Comparison of ENCODE assay signal across 9 cellular contexts in the genomic region with DNA sequence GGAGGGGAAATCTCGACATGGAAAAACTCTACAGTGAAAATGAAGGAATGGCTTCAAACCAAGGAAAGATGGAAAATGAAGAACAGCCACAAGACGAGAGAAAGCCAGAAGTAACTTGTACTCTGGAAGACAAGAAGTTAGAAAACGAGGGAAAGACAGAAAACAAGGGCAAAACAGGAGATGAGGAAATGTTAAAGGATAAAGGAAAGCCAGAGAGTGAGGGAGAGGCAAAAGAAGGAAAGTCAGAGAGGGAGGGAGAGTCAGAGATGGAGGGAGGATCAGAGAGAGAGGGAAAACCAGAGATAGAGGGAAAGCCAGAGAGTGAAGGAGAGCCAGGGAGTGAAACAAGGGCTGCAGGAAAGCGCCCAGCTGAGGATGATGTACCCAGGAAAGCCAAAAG. TPM values are rescaled to one million over a fixed set of nuclear protein-coding genes. Genes with fewer than 3 reads are reported as not detected.
DNase-seq lines count a peak whose midpoint lies in the region; ATAC-seq, FAIRE-seq and TF ChIP-seq lines count a peak whose summit lies in the region.
"Had no signal": no experiment of that assay in that cellular context is flagged by ENCODE, and none has a peak within 500 bp of the region (broad histone marks: within the 10 kb centered on the region; RNA-seq: fewer than 3 reads in every experiment).

No MANE protein-coding gene starts in this region.

- H3K4me3 ChIP-seq in BLaER1 treated with 17β-estradiol and CSF1 and Interleukin-3, amounts not matched to agents 10 nM and 100 nM = peak overlapping the region in 5 of 10 experiments; percentile 61 to 70 (median 68); a peak in 8 of 20 replicates
- H3K4me3 ChIP-seq in OCI-LY7 (ENCODE audit: low read depth, low read length, poor library complexity, severe bottlenecking) (no peak overlapping the region), epithelial cell of proximal tubule (ENCODE audit: low read depth, low read length) (peak overlapping the region; percentile 81), pancreas (peak overlapping the region in 3 of 4 donors; percentile 25 to 52 (median 52))

- peak overlapping the region; percentile 63 to 81 (median 73) for H3K4me2 ChIP-seq in BLaER1 treated with 17β-estradiol and CSF1 and Interleukin-3, amounts not matched to agents 10 nM and 100 nM
- H3K4me2 ChIP-seq in OCI-LY7 (ENCODE audit: low read length) = peak overlapping the region; percentile 69; the same call in 1 of the 2 replicates

- H3K79me2 ChIP-seq in OCI-LY7 (ENCODE audit: insufficient read depth, low read depth, low read length) = no peaks in the 10 kb centered on the region

- H3K27me3 ChIP-seq in BLaER1 treated with 17β-estradiol and CSF1 and Interleukin-3, amounts not matched to agents 10 nM and 100 nM = peaks cover 0 to 5% (median 0%) of the 10 kb centered on the region in 11 experiments; a peak in 1 of 22 replicates
- no peaks in the 10 kb centered on the region for H3K27me3 ChIP-seq in pancreas

- no peak overlapping the region for H3K27ac ChIP-seq in BLaER1 treated with 17β-estradiol and CSF1 and Interleukin-3, amounts not matched to agents 10 nM and 100 nM
- no peak overlapping the region for H3K27ac ChIP-seq in OCI-LY7 (ENCODE audit: low read depth, low read length, poor library complexity, severe bottlenecking)
- peak overlapping the region in 1 of 4 donors; percentile 74 for H3K27ac ChIP-seq in pancreas

- H3K36me3 ChIP-seq in BLaER1 treated with 17β-estradiol and CSF1 and Interleukin-3, amounts not matched to agents 10 nM and 100 nM = 0 out of 22 replicates have a peak, but pooled peaks cover 0 to 4% (median 0%) of the 10 kb centered on the region in 11 experiments
- no peaks in the 10 kb centered on the region for H3K36me3 ChIP-seq in OCI-LY7 (ENCODE audit: insufficient read depth, low read length)
- no peaks in the 10 kb centered on the region for H3K36me3 ChIP-seq in pancreas

- POLR2A ChIA-PET in OCI-LY7 (lab: Charles Lee) = no interaction called here

- no peak for FAIRE-seq in pancreas (lab: Jason Lieb, UNC)
- FAIRE-seq: bronchial epithelial cell had no signal

- H2AFZ ChIP-seq in OCI-LY7 (ENCODE audit: low read length) = no peak overlapping the region

- no peak overlapping the region for H3K9ac ChIP-seq in BLaER1 treated with 17β-estradiol and CSF1 and Interleukin-3, amounts not matched to agents 10 nM and 100 nM

- TF ChIP-seq CTCF in OCI-LY7 (conservative IDR thresholded peaks at IDR 0.05; ENCODE audit: low read length) = no peak
- no peak for TF ChIP-seq CTCF in epithelial cell of proximal tubule (conservative IDR thresholded peaks at IDR 0.05; ENCODE audit: low read depth, low read length)
- TF ChIP-seq CTCF in pancreas (IDR thresholded peaks at IDR 0.05) = no peak

- DNase-seq in OCI-LY7 (ENCODE audit: low spot score) (no peak), epithelial cell of proximal tubule (ENCODE audit: low read depth) (no peak), pancreas (no peak), foreskin melanocyte (no peak), NCI-H187 (lab: John Stamatoyannopoulos, UW) (no peak)

- no TSS peak for BruUV-seq in OCI-LY7 (replicated peaks; lab: Mats Ljungman, UMichigan)

- no peaks in the 10 kb centered on the region for H4K20me1 ChIP-seq in BLaER1 treated with 17β-estradiol and CSF1 and Interleukin-3, amounts not matched to agents 10 nM and 100 nM
- no peaks in the 10 kb centered on the region for H4K20me1 ChIP-seq in OCI-LY7 (ENCODE audit: insufficient read depth, low read length)

- CTCF ChIA-PET in OCI-LY7 (lab: Charles Lee; ENCODE audit: unreplicated experiment) = no interaction called here

- H3K9me3 ChIP-seq in BLaER1 treated with 17β-estradiol and CSF1 and Interleukin-3, amounts not matched to agents 10 nM and 100 nM (replicated peaks in 1 of 11) = peaks cover 0 to 19% (median 14%) of the 10 kb centered on the region in 11 experiments; a peak in 20 of 22 replicates
- no peaks in the 10 kb centered on the region for H3K9me3 ChIP-seq in OCI-LY7 (ENCODE audit: low read length)
- no peaks in the 10 kb centered on the region for H3K9me3 ChIP-seq in pancreas

- intact Hi-C loops in OCI-LY7 (cut with micrococcal nuclease; ENCODE audit: unreplicated experiment) = no loop called here
- intact Hi-C loops in pancreas (cut with DNase I) = no loop called here

- H3K9me2 ChIP-seq in OCI-LY7 (ENCODE audit: insufficient read depth, low read length) = no peaks in the 10 kb centered on the region

- WGBS in pancreas, 2 donors = 39 to 59% methylated on average over 4 of the region's 4 CpGs

- ATAC-seq in pancreas (no peak), GM21381 (IDR thresholded peaks at IDR 0.05; ENCODE audit: unreplicated experiment) (no peak), HG02571 (IDR thresholded peaks at IDR 0.05; ENCODE audit: unreplicated experiment) (no peak)

- peaks cover 0 to 19% (median 8%) of the 10 kb centered on the region in 10 experiments; a peak in 13 of 20 replicates for H3K4me1 ChIP-seq in BLaER1 treated with 17β-estradiol and CSF1 and Interleukin-3, amounts not matched to agents 10 nM and 100 nM
- peaks cover 5% of the 10 kb centered on the region for H3K4me1 ChIP-seq in OCI-LY7 (ENCODE audit: insufficient read depth, low read length, poor library complexity, severe bottlenecking)
- H3K4me1 ChIP-seq in pancreas = no peaks in the 10 kb centered on the region

RNA-seq across cellular contexts. Expression of a gene that starts 1.3 kb away (rescaled TPM):
- total RNA-seq in OCI-LY7 (2014; rRNA removed; shearing (Covaris generic)) = 4.5 and 15.1 TPM in 2 replicates
- total RNA-seq in OCI-LY7 (2022) (8.8 and 9.9 TPM in 2 replicates), epithelial cell of proximal tubule (36.5 and 39.4 TPM in 2 replicates), pancreas (10 to 100 TPM; 16.7 to 31.4 (median 24.7) TPM)
- polyA plus RNA-seq in pancreas = 100 to 1,000 TPM in 1 of 2 donors, 10 to 100 TPM in 1; 99.7 to 132 TPM

RNA-seq across cellular contexts. Expression of a gene that starts 21.1 kb away (rescaled TPM):
- total RNA-seq in OCI-LY7 (2014; rRNA removed; shearing (Covaris generic)) = 0.19 and 0.33 TPM in 2 replicates
- total RNA-seq in OCI-LY7 (2022) (4.0 and 5.5 TPM in 2 replicates), epithelial cell of proximal tubule (10.1 and 28.7 TPM in 2 replicates), pancreas (10 to 100 TPM in 1 of 6 donors, 1 to 10 TPM in 5; 7.0 to 11.4 (median 8.0) TPM)
- 10 to 100 TPM; 18.9 to 40.2 TPM for polyA plus RNA-seq in pancreas

RNA-seq across cellular contexts. Expression of a gene that starts 42.1 kb away (rescaled TPM):
- total RNA-seq in OCI-LY7 (2014; rRNA removed; shearing (Covaris generic)) = 11.7 and 28.2 TPM in 2 replicates
- total RNA-seq in OCI-LY7 (2022) = 17.4 and 18.1 TPM in 2 replicates
- 17.5 and 19.6 TPM in 2 replicates for total RNA-seq in epithelial cell of proximal tubule
- total RNA-seq in pancreas = 10 to 100 TPM in 2 of 6 donors, 1 to 10 TPM in 4; 5.9 to 14.1 (median 8.8) TPM
- polyA plus RNA-seq in pancreas = 10 to 100 TPM; 14.9 to 31.9 TPM
